Comparison of ENCODE assay signal across 1 cellular context in genomic region chr19:48990400-48990799, GRCh38.
TF ChIP-seq lines count a peak whose summit lies in the region.

No MANE protein-coding gene starts in this region.

TF ChIP-seq in WTC11, 78 proteins besides CTCF, POLR2A, EP300 and RAD21 (continued from another document):
- no peak for TF ChIP-seq ATF2 (CRISPR knock-in tag; IDR thresholded peaks at IDR 0.05; ENCODE audit: borderline replicate concordance, low read depth)
- no peak for TF ChIP-seq CDX4 (CRISPR knock-in tag; IDR thresholded peaks at IDR 0.05; ENCODE audit: borderline replicate concordance)
- no peak for TF ChIP-seq STAT6 (CRISPR knock-in tag; conservative IDR thresholded peaks at IDR 0.05; ENCODE audit: low read depth)
- no peak for TF ChIP-seq NR2C2 (CRISPR knock-in tag; IDR thresholded peaks at IDR 0.05)
